Comparison of ENCODE assay signal across 8 cellular contexts in the genomic region with DNA sequence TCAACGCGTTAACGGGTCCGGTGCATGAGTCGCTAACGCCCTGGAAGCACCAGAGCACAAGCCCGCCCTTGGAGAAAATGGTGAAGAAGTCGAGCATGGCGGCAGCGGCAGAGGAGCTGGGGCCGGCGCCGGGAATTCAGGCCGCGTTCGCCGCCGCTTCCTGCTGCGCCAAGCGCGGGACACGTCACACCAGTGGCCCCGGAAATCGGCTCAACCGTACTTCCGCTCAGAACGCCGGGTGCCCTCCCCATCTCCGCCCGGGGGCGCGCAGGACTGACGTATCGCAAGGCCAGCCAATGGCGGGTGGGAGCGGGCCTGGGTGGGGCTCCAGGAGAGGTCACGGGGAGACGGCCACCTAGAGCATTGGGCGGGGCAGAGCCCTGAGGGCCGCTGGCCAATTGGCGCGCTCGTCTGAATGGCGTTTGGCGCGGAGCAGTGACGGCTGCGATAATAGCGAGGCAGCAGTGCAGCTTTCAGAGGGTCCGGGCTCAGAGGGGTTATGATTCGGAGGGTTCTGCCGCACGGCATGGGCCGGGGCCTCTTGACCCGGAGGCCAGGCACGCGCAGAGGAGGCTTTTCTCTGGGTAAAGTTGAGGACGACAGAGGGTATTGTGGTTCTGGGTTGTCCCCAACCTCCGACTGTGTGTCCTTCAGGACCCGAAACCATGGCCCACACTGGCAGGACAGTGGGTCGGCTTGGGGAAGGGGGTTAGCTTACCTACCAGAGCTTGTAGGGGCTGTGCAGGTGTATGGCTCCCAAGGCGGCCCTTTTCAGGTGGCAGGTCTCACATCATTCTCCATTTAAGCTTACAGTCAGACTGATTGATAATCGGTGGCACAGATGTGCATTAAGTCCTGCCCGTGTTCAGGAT. TPM values are rescaled to one million over a fixed set of nuclear protein-coding genes. Genes with fewer than 3 reads are reported as not detected.
DNase-seq lines count a peak whose midpoint lies in the region; ATAC-seq and TF ChIP-seq lines count a peak whose summit lies in the region.

A gene (plus strand): TSS at position 447 of the 872 bp plus-strand sequence. CDS start 53 bp downstream, at position 500.
A gene with protein sequence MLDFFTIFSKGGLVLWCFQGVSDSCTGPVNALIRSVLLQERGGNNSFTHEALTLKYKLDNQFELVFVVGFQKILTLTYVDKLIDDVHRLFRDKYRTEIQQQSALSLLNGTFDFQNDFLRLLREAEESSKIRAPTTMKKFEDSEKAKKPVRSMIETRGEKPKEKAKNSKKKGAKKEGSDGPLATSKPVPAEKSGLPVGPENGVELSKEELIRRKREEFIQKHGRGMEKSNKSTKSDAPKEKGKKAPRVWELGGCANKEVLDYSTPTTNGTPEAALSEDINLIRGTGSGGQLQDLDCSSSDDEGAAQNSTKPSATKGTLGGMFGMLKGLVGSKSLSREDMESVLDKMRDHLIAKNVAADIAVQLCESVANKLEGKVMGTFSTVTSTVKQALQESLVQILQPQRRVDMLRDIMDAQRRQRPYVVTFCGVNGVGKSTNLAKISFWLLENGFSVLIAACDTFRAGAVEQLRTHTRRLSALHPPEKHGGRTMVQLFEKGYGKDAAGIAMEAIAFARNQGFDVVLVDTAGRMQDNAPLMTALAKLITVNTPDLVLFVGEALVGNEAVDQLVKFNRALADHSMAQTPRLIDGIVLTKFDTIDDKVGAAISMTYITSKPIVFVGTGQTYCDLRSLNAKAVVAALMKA (minus strand): TSS at position 188 of the 872 bp plus-strand sequence. CDS start 91 bp downstream, at position 97.

- H3K36me3 Mint-ChIP-seq in nephron progenitor cell (ENCODE audit: low read depth) = peaks cover 49% of the 10 kb centered on the region

- H3K9me3 ChIP-seq in ES-I3 (ENCODE audit: control insufficient read depth, insufficient read depth, low read length) (no peaks in the 10 kb centered on the region), HAP-1 (no peaks in the 10 kb centered on the region), MM.1S (replicated peaks; ENCODE audit: insufficient read depth, low read length) (no peaks in the 10 kb centered on the region)

- H3K4me2 ChIP-seq in MM.1S (ENCODE audit: low read depth, low read length) = peak within 1 kb of the TSS; percentile 93

- in situ Hi-C loops in HAP-1 (cut with MboI; ENCODE audit: low sequenced_read_pairs) = no loop called here

- no peaks in the 10 kb centered on the region for H4K20me1 ChIP-seq in MM.1S (ENCODE audit: insufficient read depth, low read length)

- peak within 1 kb of the TSS; percentile 100 for H3K27ac Mint-ChIP-seq in nephron progenitor cell
- H3K27ac Mint-ChIP-seq in stimulated activated naive CD8-positive, alpha-beta T cell treated with anti-CD3 and anti-CD28 coated beads, Interleukin-15, amount 100 ng/mL, for 72 hours = peak within 1 kb of the TSS; percentile 99

- H3K4me1 ChIP-seq in ES-I3 (ENCODE audit: insufficient read depth, low read length) = peaks cover 4% of the 10 kb centered on the region
- peaks cover 14% of the 10 kb centered on the region for H3K4me1 ChIP-seq in HAP-1
- peaks cover 12% of the 10 kb centered on the region for H3K4me1 ChIP-seq in MM.1S (ENCODE audit: low read length)

- no peaks in the 10 kb centered on the region for H3K27me3 Mint-ChIP-seq in nephron progenitor cell (ENCODE audit: low read depth, poor library complexity)
- H3K27me3 Mint-ChIP-seq in stimulated activated naive CD8-positive, alpha-beta T cell treated with anti-CD3 and anti-CD28 coated beads, Interleukin-15, amount 100 ng/mL, for 72 hours = no peaks in the 10 kb centered on the region

- H3K36me3 ChIP-seq in ES-I3 (ENCODE audit: insufficient read depth, low read length) (peaks cover 36% of the 10 kb centered on the region), HAP-1 (replicated peaks) (peaks cover 53% of the 10 kb centered on the region), MM.1S (replicated peaks; ENCODE audit: insufficient read depth, low read length) (peaks cover 23% of the 10 kb centered on the region; the same call in 1 of the 2 replicates)

- peak within 1 kb of the TSS; percentile 65; the same call in 1 of the 2 replicates for H3K27ac ChIP-seq in MM.1S (ENCODE audit: low read length)

- no peaks in the 10 kb centered on the region for H3K9me2 ChIP-seq in MM.1S (replicated peaks; ENCODE audit: insufficient read depth, low read length)

- peak within 1 kb of the TSS; percentile 95 for H3K4me3 Mint-ChIP-seq in nephron progenitor cell
- H3K4me3 Mint-ChIP-seq in stimulated activated naive CD8-positive, alpha-beta T cell treated with anti-CD3 and anti-CD28 coated beads, Interleukin-15, amount 100 ng/mL, for 72 hours = peak within 1 kb of the TSS; percentile 98 to 99

- peak within 1 kb of the TSS; percentile 79 for H2AFZ ChIP-seq in MM.1S (ENCODE audit: low read length)

- H3K9me3 Mint-ChIP-seq in nephron progenitor cell = no peaks in the 10 kb centered on the region
- H3K9me3 Mint-ChIP-seq in stimulated activated naive CD8-positive, alpha-beta T cell treated with anti-CD3 and anti-CD28 coated beads, Interleukin-15, amount 100 ng/mL, for 72 hours = no peaks in the 10 kb centered on the region

- peak; percentile 99 for ATAC-seq in stimulated activated naive CD8-positive, alpha-beta T cell treated with anti-CD3 and anti-CD28 coated beads, Interleukin-15, amount 100 ng/mL, for 72 hours

- H3K27me3 ChIP-seq in HAP-1 (ENCODE audit: low read depth) = no peaks in the 10 kb centered on the region
- no peaks in the 10 kb centered on the region for H3K27me3 ChIP-seq in MM.1S (replicated peaks; ENCODE audit: insufficient read depth, low read length)

- peak within 1 kb of the TSS; percentile 94 for H3K9ac ChIP-seq in ES-I3 (ENCODE audit: low read depth, low read length)
- peak within 1 kb of the TSS; percentile 95 for H3K9ac ChIP-seq in MM.1S (ENCODE audit: low read length)

- peaks cover 64% of the 10 kb centered on the region for H3K79me2 ChIP-seq in MM.1S (ENCODE audit: low read length)

- TF ChIP-seq CTCF in MM.1S (IDR thresholded peaks at IDR 0.05; ENCODE audit: low read length) = no peak
- TF ChIP-seq CTCF in fibroblast of the aortic adventitia (IDR thresholded peaks at IDR 0.05; ENCODE audit: insufficient read depth, low read length) = no peak
- no peak for TF ChIP-seq CTCF in nephron progenitor cell (IDR thresholded peaks at IDR 0.05)

- DNase-seq in HAP-1 (ENCODE audit: low spot score in 2 of 2) (peak; percentile 97 to 100), MM.1S (peak; percentile 100), SIG-M5 (lab: John Stamatoyannopoulos, UW) (peak; percentile 83), activated gamma-delta T cell (lab: John Stamatoyannopoulos, UW) (peak; percentile 99), fibroblast of the aortic adventitia (ENCODE audit: low read depth) (peak; percentile 98), nephron progenitor cell (peak; percentile 99)
- peak; percentile 99 to 100 for DNase-seq in stimulated activated naive CD8-positive, alpha-beta T cell treated with anti-CD3 and anti-CD28 coated beads, Interleukin-15, amount 100 ng/mL, for 72 hours

- peaks cover 4% of the 10 kb centered on the region; the same call in 1 of the 2 replicates for H3F3A ChIP-seq in MM.1S (ENCODE audit: insufficient read depth, low read length)

- peaks cover 31% of the 10 kb centered on the region for H3K4me1 Mint-ChIP-seq in nephron progenitor cell
- H3K4me1 Mint-ChIP-seq in stimulated activated naive CD8-positive, alpha-beta T cell treated with anti-CD3 and anti-CD28 coated beads, Interleukin-15, amount 100 ng/mL, for 72 hours = peaks cover 52% of the 10 kb centered on the region

- H3K4me3 ChIP-seq in HAP-1 = peak within 1 kb of the TSS; percentile 99
- H3K4me3 ChIP-seq in MM.1S (ENCODE audit: low read length) = peak within 1 kb of the TSS; percentile 100
- peak within 1 kb of the TSS; percentile 99 for H3K4me3 ChIP-seq in fibroblast of the aortic adventitia (ENCODE audit: low read depth, low read length)

RNA-seq across cellular contexts. Expression of the first gene that starts in this region (rescaled TPM):
- 7.2 and 14.7 TPM in 2 replicates for total RNA-seq in fibroblast of the aortic adventitia (ENCODE audit: low replicate concordance)

RNA-seq across cellular contexts. Expression of the second gene that starts in this region (rescaled TPM):
- 37.8 and 99.4 TPM in 2 replicates for total RNA-seq in fibroblast of the aortic adventitia (ENCODE audit: low replicate concordance)

Comparison
In these comparisons a context has a peak if more than half of its experiments do, and no peak if none do; other contexts are left out.
1. Peak in every context shown above with its lines: DNase-seq, ATAC-seq, H3K4me3 ChIP-seq and H3K27ac ChIP-seq.